Comparison of ENCODE assay signal across 11 cellular contexts in the genomic region with DNA sequence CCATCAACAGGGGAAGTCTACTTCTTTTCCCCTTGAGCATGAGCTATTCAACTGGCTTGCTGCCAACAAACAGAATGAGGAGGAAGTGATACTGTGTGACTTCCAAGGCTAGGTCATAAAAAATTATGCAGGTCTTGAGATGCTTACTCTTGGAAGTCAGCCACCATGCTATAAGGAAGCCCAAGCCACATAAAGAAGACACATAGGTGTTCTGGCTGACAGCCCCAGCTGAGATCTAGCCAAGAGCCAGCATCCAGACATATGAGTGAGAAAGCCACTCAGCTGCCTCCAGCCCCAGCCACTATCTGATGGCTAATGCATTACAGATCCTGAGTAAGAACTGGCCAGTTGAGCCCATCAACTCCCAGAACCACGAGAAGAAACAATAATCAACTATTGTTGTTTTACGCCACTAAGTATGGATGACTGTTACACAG. TPM values are rescaled to one million over a fixed set of nuclear protein-coding genes. Genes with fewer than 3 reads are reported as not detected.
A peak's percentile ranks its signal among the peaks of the same experiment; 100 is the strongest.
DNase-seq lines count a peak whose midpoint lies in the region; ATAC-seq and TF ChIP-seq lines count a peak whose summit lies in the region.
"Had no signal": no experiment of that assay in that cellular context is flagged by ENCODE, and none has a peak within 500 bp of the region (broad histone marks: within the 10 kb centered on the region; RNA-seq: fewer than 3 reads in every experiment).

No MANE protein-coding gene starts in this region.

- peaks cover 5% of the 10 kb centered on the region for H3K4me1 Mint-ChIP-seq in activated naive CD4-positive, alpha-beta T cell treated with anti-CD3 and anti-CD28 coated beads for 36 hours (ENCODE audit: low read depth)

- peaks cover 2% of the 10 kb centered on the region for H3K9me3 Mint-ChIP-seq in activated naive CD4-positive, alpha-beta T cell treated with anti-CD3 and anti-CD28 coated beads for 36 hours

- intact Hi-C loops in activated naive CD4-positive, alpha-beta T cell treated with anti-CD3 and anti-CD28 coated beads for 36 hours (cut with micrococcal nuclease) = no loop called here
- intact Hi-C loops in upper lobe of right lung (cut with DNase I) = no loop called here

- H3K4me3 ChIP-seq in upper lobe of right lung = no peak overlapping the region
- H3K4me3 ChIP-seq: BLaER1, cardiac muscle cell, ovary had no signal

- H3K36me3 ChIP-seq in upper lobe of right lung = peaks cover 4% of the 10 kb centered on the region
- H3K36me3 ChIP-seq: ovary had no signal

- no peak for TF ChIP-seq CTCF in upper lobe of right lung (IDR thresholded peaks at IDR 0.05)

- CTCF ChIA-PET in activated naive CD4-positive, alpha-beta T cell treated with anti-CD3 and anti-CD28 coated beads for 36 hours (lab: Charles Lee) = interaction anchor here (0.6 kb wide), 1 partner anchor 9 kb away, joined by 3 read pairs; no protein-coding TSS in a partner anchor

- H3K4me3 Mint-ChIP-seq in activated naive CD4-positive, alpha-beta T cell treated with anti-CD3 and anti-CD28 coated beads for 36 hours = no peak overlapping the region

- no peak overlapping the region for H3K27ac ChIP-seq in upper lobe of right lung
- H3K27ac ChIP-seq: BLaER1, cardiac muscle cell, ovary had no signal

- H3K4me1 ChIP-seq in upper lobe of right lung = no peaks in the 10 kb centered on the region

- ATAC-seq in upper lobe of right lung (peak; percentile 66), GM19455 (IDR thresholded peaks at IDR 0.05; ENCODE audit: unreplicated experiment) (no peak)

- H3K27me3 ChIP-seq in upper lobe of right lung = no peaks in the 10 kb centered on the region
- H3K27me3 ChIP-seq: BLaER1, cardiac muscle cell, ovary had no signal

- H3K36me3 Mint-ChIP-seq in activated naive CD4-positive, alpha-beta T cell treated with anti-CD3 and anti-CD28 coated beads for 36 hours (ENCODE audit: low read depth) = peaks cover 35% of the 10 kb centered on the region

- H3K27ac Mint-ChIP-seq in activated naive CD4-positive, alpha-beta T cell treated with anti-CD3 and anti-CD28 coated beads for 36 hours = no peak overlapping the region

- no peaks in the 10 kb centered on the region for H3K9me3 ChIP-seq in upper lobe of right lung
- H3K9me3 ChIP-seq: ovary had no signal

- no peaks in the 10 kb centered on the region for H3K27me3 Mint-ChIP-seq in activated naive CD4-positive, alpha-beta T cell treated with anti-CD3 and anti-CD28 coated beads for 36 hours (ENCODE audit: low read depth)

- peak; percentile 12 for DNase-seq in activated naive CD4-positive, alpha-beta T cell treated with anti-CD3 and anti-CD28 coated beads for 36 hours
- DNase-seq in activated naive CD4-positive, alpha-beta T cell treated with anti-CD3 and anti-CD28 coated beads, Interleukin-2, amount 50 U/mL, for 16 hours = no peak
- peak; percentile 40 for DNase-seq in LHCN-M2 (ENCODE audit: low read depth)
- DNase-seq in amniotic epithelial cell (ENCODE audit: low read depth) = peak; percentile 45
- DNase-seq in upper lobe of right lung = no peak
- DNase-seq in DMS114 treated with DMSO at 0.1 percent for 48 hours (lab: John Stamatoyannopoulos, UW; ENCODE audit: unreplicated experiment) = no peak
- DNase-seq in central memory CD4-positive, alpha-beta T cell = no peak
- DNase-seq: ovary had no signal

RNA-seq across cellular contexts. Expression of a gene that starts 31.0 kb away (rescaled TPM):
- total RNA-seq in activated naive CD4-positive, alpha-beta T cell treated with anti-CD3 and anti-CD28 coated beads for 36 hours = 10 to 100 TPM; 36.7 to 43.8 TPM
- 29.3 and 32.3 TPM in 2 replicates for total RNA-seq in LHCN-M2 (2014; rRNA removed)
- 14.7 TPM for polyA plus RNA-seq in LHCN-M2 (2012)
- 26.7 TPM for total RNA-seq in upper lobe of right lung

Comparison
In these comparisons a context has a peak if more than half of its experiments do, and no peak if none do; other contexts are left out.
1. DNase-seq: peak in activated naive CD4-positive, alpha-beta T cell treated with anti-CD3 and anti-CD28 coated beads for 36 hours (single experiment), LHCN-M2 (single experiment) and amniotic epithelial cell (single experiment); none in activated naive CD4-positive, alpha-beta T cell treated with anti-CD3 and anti-CD28 coated beads, Interleukin-2, amount 50 U/mL, for 16 hours (single experiment), upper lobe of right lung (single experiment), DMS114 treated with DMSO at 0.1 percent for 48 hours (single experiment) and central memory CD4-positive, alpha-beta T cell (single experiment).